9 cellular contexts compared by ENCODE assay signal in genomic region chr13:50531917-50532899, GRCh38.
DNase-seq lines count a peak whose midpoint lies in the region; ATAC-seq and TF ChIP-seq lines count a peak whose summit lies in the region.
"Had no signal": no experiment of that assay in that cellular context is flagged by ENCODE, and none has a peak within 500 bp of the region (broad histone marks: within the 10 kb centered on the region; RNA-seq: fewer than 3 reads in every experiment).

No MANE protein-coding gene starts in this region.

- H3K4me3 Mint-ChIP-seq in Calu3 (ENCODE audit: low read depth, unreplicated experiment) = no peak overlapping the region

- H3K27ac Mint-ChIP-seq in Calu3 (ENCODE audit: unreplicated experiment) = no peak overlapping the region

- TF ChIP-seq CTCF in BJ (IDR thresholded peaks at IDR 0.05; ENCODE audit: insufficient read depth, low read depth, low read length) (peak; percentile 57), astrocyte of the cerebellum (IDR thresholded peaks at IDR 0.05; ENCODE audit: low read depth, low read length, missing control alignments) (peak; percentile 42), lung (IDR thresholded peaks at IDR 0.05; ENCODE audit: control extremely low read depth, extremely low read depth) (peak; percentile 44), Calu3 (IDR thresholded peaks at IDR 0.05; ENCODE audit: unreplicated experiment) (no peak)

- BruUV-seq in Calu3 (replicated peaks; lab: Mats Ljungman, UMichigan) = no TSS peak

- H3K4me3 ChIP-seq in BJ (ENCODE audit: low read depth, low read length) (no peak overlapping the region), astrocyte of the cerebellum (ENCODE audit: low read depth, low read length) (no peak overlapping the region), lung (no peak overlapping the region)

- H3K27me3 ChIP-seq in BJ (ENCODE audit: control insufficient read depth, insufficient read depth, low read length) = no peaks in the 10 kb centered on the region
- H3K27me3 ChIP-seq in lung (ENCODE audit: control insufficient read depth, insufficient read depth) = no peaks in the 10 kb centered on the region

- H3K36me3 Mint-ChIP-seq in Calu3 (ENCODE audit: insufficient read depth, unreplicated experiment) = no peaks in the 10 kb centered on the region

- WGBS in lung, 2 donors = 66 to 81% methylated on average over 5 of the region's 5 CpGs

- intact Hi-C loops in Calu3 (cut with micrococcal nuclease; ENCODE audit: unreplicated experiment) = loop anchor here (1.0 to 10.0 kb wide), 4 partner anchors 157 to 555 kb away; no protein-coding TSS in a partner anchor

- in situ Hi-C loops in astrocyte of the cerebellum (cut with HindIII; ENCODE audit: low sequenced_read_pairs) = no loop called here

- CTCF ChIA-PET in BJ (lab: Yijun Ruan, JAX) = interaction anchor here (0.5 to 0.6 kb wide), 3 partner anchors 113 to 441 kb away, joined by 3 to 4 read pairs (median 3); no protein-coding TSS in a partner anchor
- CTCF ChIA-PET in Calu3 (lab: Charles Lee) = no interaction called here

- H3K36me3 ChIP-seq in BJ (ENCODE audit: control insufficient read depth, insufficient read depth, low read length) (no peaks in the 10 kb centered on the region), lung (ENCODE audit: control insufficient read depth in 2 of 2, insufficient read depth in 2 of 2, low read length in 2 of 2) (peaks cover 0 to 2% of the 10 kb centered on the region in 2 donors)

- peaks cover 6% of the 10 kb centered on the region for H3K9me3 Mint-ChIP-seq in Calu3 (ENCODE audit: low read depth, unreplicated experiment)

- peaks cover 11% of the 10 kb centered on the region for H3K4me1 Mint-ChIP-seq in Calu3 (ENCODE audit: low read depth, unreplicated experiment)

- no peak for DNase-seq in BJ (ENCODE audit: low read depth)
- peak; percentile 18 for DNase-seq in HCEC 1CT
- peak; percentile 49 for DNase-seq in astrocyte of the cerebellum (ENCODE audit: low read depth)
- no peak for DNase-seq in lung (ENCODE audit: low spot score)
- no peak for DNase-seq in AG08396 (ENCODE audit: low spot score)
- DNase-seq in Calu3 = no peak
- DNase-seq: activated CD4-positive, CD25-positive, alpha-beta regulatory T cell had no signal

- H3K27ac ChIP-seq in lung (ENCODE audit: low read depth in 1 of 2, low read length in 1 of 2) = no peak overlapping the region

- H3K9me3 ChIP-seq in lung (ENCODE audit: control insufficient read depth in 2 of 2, insufficient read depth in 1 of 2, low read length in 1 of 2) = peaks cover 0 to 5% of the 10 kb centered on the region in 2 donors

- no peak for ATAC-seq in lung (ENCODE audit: insufficient read depth, low FRiP score)
- ATAC-seq in GM21360 (IDR thresholded peaks at IDR 0.05; ENCODE audit: unreplicated experiment) = no peak
- no peak for ATAC-seq in HG03457 (IDR thresholded peaks at IDR 0.05; ENCODE audit: unreplicated experiment)

- no peaks in the 10 kb centered on the region for H3K27me3 Mint-ChIP-seq in Calu3 (ENCODE audit: unreplicated experiment)

- peaks cover 2 to 7% of the 10 kb centered on the region in 2 donors for H3K4me1 ChIP-seq in lung (ENCODE audit: control insufficient read depth in 2 of 2, insufficient read depth in 2 of 2, low read length in 2 of 2)

- POLR2A ChIA-PET in BJ (lab: Charles Lee) = no interaction called here

Comparison
In these comparisons a context has a peak if more than half of its experiments do, and no peak if none do; other contexts are left out.
1. DNase-seq: peak in HCEC 1CT (single experiment) and astrocyte of the cerebellum (single experiment); none in BJ (single experiment), lung (single experiment), AG08396 (single experiment) and Calu3 (single experiment).